Comparison of ENCODE assay signal across 8 cellular contexts in genomic region chr5:14872070-14872989, GRCh38. TPM values are rescaled to one million over a fixed set of nuclear protein-coding genes. Genes with fewer than 3 reads are reported as not detected.
DNase-seq lines count a peak whose midpoint lies in the region; FAIRE-seq and TF ChIP-seq lines count a peak whose summit lies in the region.

No MANE protein-coding gene starts in this region.

- POLR2A ChIA-PET in activated CD4-positive, alpha-beta memory T cell treated with anti-CD3 and anti-CD28 coated beads for 36 hours (lab: Charles Lee) = interaction anchor here (0.6 to 1.4 kb wide), 5 partner anchors 53 to 125 kb away, joined by 3 to 10 read pairs (median 3); no protein-coding TSS in a partner anchor

- H3K4me1 Mint-ChIP-seq in activated CD4-positive, alpha-beta memory T cell treated with anti-CD3 and anti-CD28 coated beads for 36 hours (ENCODE audit: low read depth) = peaks cover 24% of the 10 kb centered on the region

- TF ChIP-seq POLR2A in GM12892 (IDR thresholded peaks at IDR 0.05; ENCODE audit: low read depth, low read length) = no peak

- H3K36me3 Mint-ChIP-seq in activated CD4-positive, alpha-beta memory T cell treated with anti-CD3 and anti-CD28 coated beads for 36 hours = peaks cover 9% of the 10 kb centered on the region

- no peaks in the 10 kb centered on the region for H3K27me3 Mint-ChIP-seq in activated CD4-positive, alpha-beta memory T cell treated with anti-CD3 and anti-CD28 coated beads for 36 hours

- CTCF ChIA-PET in activated CD4-positive, alpha-beta memory T cell treated with anti-CD3 and anti-CD28 coated beads for 36 hours (lab: Charles Lee) = interaction anchor here (1.0 to 2.7 kb wide), 10 partner anchors 9 to 164 kb away, joined by 3 to 15 read pairs (median 4); no protein-coding TSS in a partner anchor

- intact Hi-C loops in activated CD4-positive, alpha-beta memory T cell treated with anti-CD3 and anti-CD28 coated beads for 36 hours (cut with micrococcal nuclease) = loop anchor here (5.0 kb wide), 2 partner anchors 75 to 455 kb away; no protein-coding TSS in a partner anchor

- DNase-seq in GM12892 (ENCODE audit: insufficient read length) (peak; percentile 26), HFF-Myc (ENCODE audit: extremely low read depth, low read depth) (no peak), NCI-H1105 (lab: John Stamatoyannopoulos, UW) (peak; percentile 53), medulla oblongata (ENCODE audit: extremely low spot score) (peak; percentile 88), cortex of kidney (lab: John Stamatoyannopoulos, UW) (no peak)
- DNase-seq in activated CD4-positive, alpha-beta memory T cell treated with anti-CD3 and anti-CD28 coated beads for 36 hours = peak; percentile 82
- peak; percentile 54 for DNase-seq in effector CD4-positive, alpha-beta T cell
- peak; percentile 40 for DNase-seq in stimulated activated CD8-positive, alpha-beta memory T cell treated with anti-CD3 and anti-CD28 coated beads, Interleukin-15, amount 100 ng/mL, for 1 hour (ENCODE audit: low read depth)

- FAIRE-seq in GM12892 (lab: Jason Lieb, UNC) = no peak

- peak overlapping the region; percentile 84 for H3K4me3 Mint-ChIP-seq in activated CD4-positive, alpha-beta memory T cell treated with anti-CD3 and anti-CD28 coated beads for 36 hours

- no peak for TF ChIP-seq CTCF in HFF-Myc (IDR thresholded peaks at IDR 0.05; ENCODE audit: low read depth, low read length, missing control alignments)

- peak overlapping the region; percentile 87 for H3K27ac Mint-ChIP-seq in activated CD4-positive, alpha-beta memory T cell treated with anti-CD3 and anti-CD28 coated beads for 36 hours

- H3K9me3 Mint-ChIP-seq in activated CD4-positive, alpha-beta memory T cell treated with anti-CD3 and anti-CD28 coated beads for 36 hours = no peaks in the 10 kb centered on the region

- H3K4me3 ChIP-seq in HFF-Myc (replicated peaks; ENCODE audit: low read depth, low read length) = peak overlapping the region; percentile 46

RNA-seq across cellular contexts. Expression of gene ANKH, which starts 0.8 kb away (rescaled TPM):
- polyA plus RNA-seq in GM12892 (2012; ENCODE audit: missing spikeins) = 7.6 TPM
- total RNA-seq in activated CD4-positive, alpha-beta memory T cell treated with anti-CD3 and anti-CD28 coated beads for 36 hours = 100 to 1,000 TPM; 123 to 128 TPM

Comparison
In these comparisons a context has a peak if more than half of its experiments do, and no peak if none do; other contexts are left out.
1. DNase-seq: peak in GM12892 (single experiment), NCI-H1105 (single experiment), activated CD4-positive, alpha-beta memory T cell treated with anti-CD3 and anti-CD28 coated beads for 36 hours (single experiment), effector CD4-positive, alpha-beta T cell (single experiment), medulla oblongata (single experiment) and stimulated activated CD8-positive, alpha-beta memory T cell treated with anti-CD3 and anti-CD28 coated beads, Interleukin-15, amount 100 ng/mL, for 1 hour (single experiment); none in HFF-Myc (single experiment) and cortex of kidney (single experiment).